ENCODE assay signal across 8 cellular contexts in genomic region chr22:31490496-31490925, GRCh38. TPM values are rescaled to one million over a fixed set of nuclear protein-coding genes. Genes with fewer than 3 reads are reported as not detected.
DNase-seq lines count a peak whose midpoint lies in the region; ATAC-seq and TF ChIP-seq lines count a peak whose summit lies in the region.

No MANE protein-coding gene starts in this region.

- DNase-seq in activated gamma-delta T cell treated with Interleukin-2 at 50 U/mL for 16 hours (peak; percentile 50), activated gamma-delta T cell (lab: John Stamatoyannopoulos, UW) (no peak), NCI-H526 treated with DMSO at 0.1 percent for 48 hours (lab: John Stamatoyannopoulos, UW) (peak; percentile 68), endothelial cell (ENCODE audit: low spot score) (peak; percentile 49), mesothelial cell of epicardium (ENCODE audit: low spot score in 2 of 2, unreplicated experiment in 2 of 2) (peak in 1 of 2 experiments; percentile 47)
- DNase-seq in activated CD8-positive, alpha-beta memory T cell treated with anti-CD3 and anti-CD28 coated beads for 48 hours (ENCODE audit: low read depth in 2 of 3, low spot score in 2 of 3) = peak; percentile 12 to 27 (median 19)
- peak; percentile 20 for DNase-seq in stimulated activated CD8-positive, alpha-beta memory T cell treated with anti-CD3 and anti-CD28 coated beads, Interleukin-7, amount 100 ng/mL, for 24 hours (ENCODE audit: low read depth)

- TF ChIP-seq CTCF in endothelial cell (IDR thresholded peaks at IDR 0.05; ENCODE audit: unreplicated experiment) (no peak), mesothelial cell of epicardium (IDR thresholded peaks at IDR 0.05; ENCODE audit: unreplicated experiment) (no peak)

- ATAC-seq in HG02840 (IDR thresholded peaks at IDR 0.05; ENCODE audit: low FRiP score, unreplicated experiment) = peak; percentile 41

- H3K27ac Mint-ChIP-seq in endothelial cell (ENCODE audit: unreplicated experiment) = peak overlapping the region; percentile 96
- peak overlapping the region; percentile 98 for H3K27ac Mint-ChIP-seq in mesothelial cell of epicardium

- H3K4me3 Mint-ChIP-seq in endothelial cell (ENCODE audit: unreplicated experiment) (peak overlapping the region; percentile 98), mesothelial cell of epicardium (peak overlapping the region; percentile 81)

- H3K36me3 Mint-ChIP-seq in endothelial cell (ENCODE audit: low read depth, unreplicated experiment) = no peaks in the 10 kb centered on the region
- peaks cover 4% of the 10 kb centered on the region for H3K36me3 Mint-ChIP-seq in mesothelial cell of epicardium

- H3K27me3 Mint-ChIP-seq in endothelial cell (ENCODE audit: unreplicated experiment) = peaks cover 1% of the 10 kb centered on the region
- H3K27me3 Mint-ChIP-seq in mesothelial cell of epicardium (ENCODE audit: low read depth) = no peaks in the 10 kb centered on the region

- H3K9me3 Mint-ChIP-seq in endothelial cell (ENCODE audit: unreplicated experiment) (no peaks in the 10 kb centered on the region), mesothelial cell of epicardium (no peaks in the 10 kb centered on the region)

- peaks cover 14% of the 10 kb centered on the region for H3K4me1 Mint-ChIP-seq in endothelial cell (ENCODE audit: unreplicated experiment)
- H3K4me1 Mint-ChIP-seq in mesothelial cell of epicardium = peaks cover 20% of the 10 kb centered on the region

RNA-seq across cellular contexts. Expression of gene EIF4ENIF1, which starts 0.9 kb away (rescaled TPM):
- total RNA-seq in endothelial cell (ENCODE audit: unreplicated experiment) (35.7 TPM), mesothelial cell of epicardium (41.0 to 44.4 TPM (median 44.1 TPM) in 3 replicates)

RNA-seq across cellular contexts. Expression of gene SFI1, which starts 5.8 kb away (rescaled TPM):
- 24.8 TPM for total RNA-seq in endothelial cell (ENCODE audit: unreplicated experiment)
- total RNA-seq in mesothelial cell of epicardium = 38.7 to 46.1 TPM (median 45.7 TPM) in 3 replicates
